In genomic region chr1:82091729-82092128, GRCh38 we compare ENCODE assay signal across 1 cellular context.
TF ChIP-seq lines count a peak whose summit lies in the region.

No MANE protein-coding gene starts in this region.

TF ChIP-seq in H1, 55 proteins besides CTCF, POLR2A, EP300 and RAD21:
- TF ChIP-seq CHD1 (IDR thresholded peaks at IDR 0.05; ENCODE audit: low read depth, low read length) = no peak
- no peak for TF ChIP-seq SUZ12 (IDR thresholded peaks at IDR 0.05; ENCODE audit: low read length)
